In the genomic region with DNA sequence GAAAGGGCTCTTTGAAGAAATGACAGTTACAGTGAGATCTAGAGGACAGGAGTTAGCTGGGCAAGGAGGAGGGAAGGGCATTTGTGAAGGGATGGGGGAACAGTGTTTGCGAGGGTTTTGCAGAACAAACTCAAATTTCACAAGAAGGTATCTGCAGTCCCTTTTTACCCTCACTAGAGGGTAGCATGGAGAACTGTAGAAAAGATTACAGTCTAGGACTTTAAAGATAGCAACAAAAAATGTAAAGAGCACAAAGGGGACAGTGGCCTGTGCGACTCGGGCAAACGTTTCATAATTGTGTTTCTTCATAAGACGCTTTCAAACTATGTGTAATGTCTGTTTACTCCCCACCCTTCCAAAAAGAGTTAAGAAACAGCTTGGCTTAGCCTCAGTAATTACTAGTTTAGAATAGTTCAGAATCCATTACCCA, we compare ENCODE assay signal across 9 cellular contexts. TPM values are rescaled to one million over a fixed set of nuclear protein-coding genes. Genes with fewer than 3 reads are reported as not detected.
A peak's percentile ranks its signal among the peaks of the same experiment; 100 is the strongest.
DNase-seq lines count a peak whose midpoint lies in the region; ATAC-seq and TF ChIP-seq lines count a peak whose summit lies in the region.
"Had no signal": no experiment of that assay in that cellular context is flagged by ENCODE, and none has a peak within 500 bp of the region (broad histone marks: within the 10 kb centered on the region; RNA-seq: fewer than 3 reads in every experiment).

No MANE protein-coding gene starts in this region.

- peaks cover 4 to 46% (median 28%) of the 10 kb centered on the region in 12 donors for H3K4me1 ChIP-seq in heart left ventricle

- 28 to 38% (median 33%) methylated on average over 5 of the region's 5 CpGs for WGBS in heart left ventricle, 4 donors

- no peaks in the 10 kb centered on the region for H3K9me3 ChIP-seq in heart left ventricle

- intact Hi-C loops in heart left ventricle (cut with DNase I) (loop anchor here in 9 of 10 donors (5.0 to 10.0 kb wide), 6 partner anchors 52 to 318 kb away; no protein-coding TSS in a partner anchor), Right ventricle myocardium superior (cut with DNase I) (loop anchor here (10.0 kb wide), 1 partner anchor 148 kb away; no protein-coding TSS in a partner anchor)

- H3K4me3 Mint-ChIP-seq in nephron = no peak overlapping the region
- H3K4me3 Mint-ChIP-seq: activated naive CD8-positive, alpha-beta T cell had no signal

- DNase-seq in heart left ventricle (no peak), Right ventricle myocardium superior (no peak), NOMO-1 (lab: John Stamatoyannopoulos, UW; ENCODE audit: unreplicated experiment in 2 of 2) (peak; percentile 50 to 86), cerebellum (ENCODE audit: low spot score) (peak; percentile 29), NCI-H1436 (lab: John Stamatoyannopoulos, UW) (no peak)
- DNase-seq in activated CD8-positive, alpha-beta memory T cell treated with anti-CD3 and anti-CD28 coated beads for 24 hours = no peak

- no peak overlapping the region for H3K27ac ChIP-seq in heart left ventricle

- peaks cover 0 to 8% (median 4%) of the 10 kb centered on the region in 9 donors for H3K36me3 ChIP-seq in heart left ventricle

- H3K27me3 Mint-ChIP-seq in nephron (ENCODE audit: low read depth) = no peaks in the 10 kb centered on the region
- H3K27me3 Mint-ChIP-seq: activated naive CD8-positive, alpha-beta T cell had no signal

- TF ChIP-seq POLR2A in heart left ventricle (IDR thresholded peaks at IDR 0.05) = no peak

- no peak for ATAC-seq in heart left ventricle
- ATAC-seq in Right ventricle myocardium superior (ENCODE audit: poor library complexity) = no peak
- ATAC-seq in GM19463 (IDR thresholded peaks at IDR 0.05; ENCODE audit: unreplicated experiment) = no peak

- H3K9me3 Mint-ChIP-seq in nephron = no peaks in the 10 kb centered on the region

- H3K4me3 ChIP-seq in heart left ventricle = no peak overlapping the region

- H3K27ac Mint-ChIP-seq in nephron = peak overlapping the region; percentile 27 to 54 (median 44)
- H3K27ac Mint-ChIP-seq: activated naive CD8-positive, alpha-beta T cell had no signal

- peaks cover 16% of the 10 kb centered on the region for H3K36me3 Mint-ChIP-seq in nephron (ENCODE audit: low read depth)

- TF ChIP-seq CTCF in heart left ventricle (IDR thresholded peaks at IDR 0.05) = peak; percentile 30 to 67 (median 49)
- peak; percentile 49 to 62 (median 53) for TF ChIP-seq CTCF in nephron (IDR thresholded peaks at IDR 0.05; ENCODE audit: unreplicated experiment in 3 of 3)

- no peaks in the 10 kb centered on the region for H3K27me3 ChIP-seq in heart left ventricle

- H3K4me1 Mint-ChIP-seq in nephron = peaks cover 24% of the 10 kb centered on the region

RNA-seq across cellular contexts. Expression of gene ASXL1, which starts 21.2 kb away (rescaled TPM):
- 10 to 100 TPM; 16.8 to 50.1 (median 27.1) TPM for total RNA-seq in heart left ventricle
- polyA plus RNA-seq in heart left ventricle = 10 to 100 TPM; 15.1 to 18.2 TPM
- 24.5 TPM for total RNA-seq in Right ventricle myocardium superior
- 78.8 TPM for total RNA-seq in cerebellum

RNA-seq across cellular contexts. Expression of gene KIF3B, which starts 59.5 kb away (rescaled TPM):
- total RNA-seq in heart left ventricle (10 to 100 TPM in 8 of 9 donors, 1 to 10 TPM in 1; 9.6 to 17.8 (median 11.4) TPM), Right ventricle myocardium superior (8.6 TPM), cerebellum (57.4 TPM)
- polyA plus RNA-seq in heart left ventricle = 10 to 100 TPM in 1 of 2 donors, 1 to 10 TPM in 1; 3.2 to 25.4 TPM

Comparison
In these comparisons a context has a peak if more than half of its experiments do, and no peak if none do; other contexts are left out.
1. DNase-seq: peak in NOMO-1 (2 of 2) and cerebellum (single experiment); none in heart left ventricle (0 of 5), Right ventricle myocardium superior (single experiment), activated CD8-positive, alpha-beta memory T cell treated with anti-CD3 and anti-CD28 coated beads for 24 hours (single experiment) and NCI-H1436 (single experiment).